31 cellular contexts compared by ENCODE assay signal in genomic region chr6:1124885-1125284, GRCh38.
"Had no signal": no experiment of that assay in that cellular context is flagged by ENCODE, and none has a peak within 500 bp of the region (broad histone marks: within the 10 kb centered on the region; RNA-seq: fewer than 3 reads in every experiment).

No MANE protein-coding gene starts in this region.

- H3K4me1 Mint-ChIP-seq: immature natural killer cell, neural progenitor cell had no signal

- ATAC-seq: left colon; left lung; lower lobe of right lung; naive thymus-derived CD8-positive, alpha-beta T cell; right cardiac atrium; stimulated activated effector memory CD8-positive, alpha-beta T cell treated with anti-CD3 and anti-CD28 coated beads, Interleukin-12 subunit alpha, Interleukin-12 subunit beta, amount 100 ng/mL, for 72 hours; upper lobe of right lung had no signal

- H3K4me3 Mint-ChIP-seq: immature natural killer cell; naive thymus-derived CD8-positive, alpha-beta T cell; nephron progenitor cell; neural progenitor cell; stimulated activated effector memory CD8-positive, alpha-beta T cell treated with anti-CD3 and anti-CD28 coated beads, Interleukin-12 subunit alpha, Interleukin-12 subunit beta, amount 100 ng/mL, for 72 hours; stimulated activated naive CD8-positive, alpha-beta T cell treated with anti-CD3 and anti-CD28 coated beads, Interleukin-15, Interleukin-2, amounts not matched to agents 100 ng/mL and 50 ng/mL, for 24 hours had no signal

- H3K9me3 ChIP-seq: left lung, lower lobe of right lung, neutrophil, ovary, sigmoid colon, spleen, suprapubic skin, thoracic aorta, tibial artery, upper lobe of right lung had no signal

- DNase-seq: hypothalamus; immature natural killer cell; kidney; left colon; left lung; lower lobe of right lung; mammary epithelial cell; mesenchymal stem cell; naive thymus-derived CD8-positive, alpha-beta T cell; nephron progenitor cell; occipital lobe; ovary; retina; right cardiac atrium; sigmoid colon; small intestine; spleen; stimulated activated CD4-positive, alpha-beta T cell treated with anti-CD3 and anti-CD28 coated beads, Interleukin-4, amount 100 ng/mL, for 24 hours; stimulated activated naive CD4-positive, alpha-beta T cell; tibial artery; trophoblast cell; upper lobe of right lung had no signal

- H3K27ac ChIP-seq: left lung, lower lobe of right lung, neural progenitor cell, neutrophil, ovary, sigmoid colon, spleen, suprapubic skin, thoracic aorta, tibial artery, upper lobe of right lung had no signal

- H3K4me2 ChIP-seq: neural progenitor cell had no signal

- H2AFZ ChIP-seq: neural progenitor cell had no signal

- H3K36me3 ChIP-seq: left lung, lower lobe of right lung, neural progenitor cell, neutrophil, ovary, sigmoid colon, spleen, suprapubic skin, thoracic aorta, tibial artery, upper lobe of right lung had no signal

- H3K36me3 Mint-ChIP-seq: immature natural killer cell; naive thymus-derived CD8-positive, alpha-beta T cell; neural progenitor cell; stimulated activated effector memory CD8-positive, alpha-beta T cell treated with anti-CD3 and anti-CD28 coated beads, Interleukin-12 subunit alpha, Interleukin-12 subunit beta, amount 100 ng/mL, for 72 hours had no signal

- H3K4me3 ChIP-seq: left lung, lower lobe of right lung, neural progenitor cell, ovary, sigmoid colon, spleen, suprapubic skin, thoracic aorta, tibial artery, upper lobe of right lung had no signal

- H3K27ac Mint-ChIP-seq: immature natural killer cell; naive thymus-derived CD8-positive, alpha-beta T cell; nephron progenitor cell; neural progenitor cell; stimulated activated effector memory CD8-positive, alpha-beta T cell treated with anti-CD3 and anti-CD28 coated beads, Interleukin-12 subunit alpha, Interleukin-12 subunit beta, amount 100 ng/mL, for 72 hours; stimulated activated naive CD8-positive, alpha-beta T cell treated with anti-CD3 and anti-CD28 coated beads, Interleukin-15, Interleukin-2, amounts not matched to agents 100 ng/mL and 50 ng/mL, for 24 hours had no signal

- H3K27me3 Mint-ChIP-seq: progenitor cell of endocrine pancreas had no signal

- H3K9me3 Mint-ChIP-seq: immature natural killer cell; naive thymus-derived CD8-positive, alpha-beta T cell; nephron progenitor cell; stimulated activated naive CD8-positive, alpha-beta T cell treated with anti-CD3 and anti-CD28 coated beads, Interleukin-15, Interleukin-2, amounts not matched to agents 100 ng/mL and 50 ng/mL, for 24 hours had no signal

- H3K4me1 ChIP-seq: left lung, lower lobe of right lung, neural progenitor cell, sigmoid colon, spleen, tibial artery, upper lobe of right lung had no signal

- FAIRE-seq: islet of Langerhans, kidney, small intestine, urothelium cell line had no signal

- H3K27me3 ChIP-seq: left lung, neural progenitor cell, neutrophil, ovary, sigmoid colon, spleen, suprapubic skin, tibial artery, upper lobe of right lung had no signal
